Comparison of ENCODE assay signal across 2 cellular contexts in genomic region chr1:231487019-231487418, GRCh38.
TF ChIP-seq lines count a peak whose summit lies in the region.

No MANE protein-coding gene starts in this region.

TF ChIP-seq in IMR-90, 13 proteins besides CTCF, POLR2A, EP300 and RAD21:
- TF ChIP-seq USF2 (IDR thresholded peaks at IDR 0.05; ENCODE audit: low read depth, low read length) (no peak), NFE2L2 (IDR thresholded peaks at IDR 0.05; ENCODE audit: low read depth, low read length) (no peak), MAFK (IDR thresholded peaks at IDR 0.05; ENCODE audit: low read depth, low read length) (no peak), CHD1 (IDR thresholded peaks at IDR 0.05; ENCODE audit: low read depth, low read length) (no peak), MAZ (IDR thresholded peaks at IDR 0.05; ENCODE audit: borderline replicate concordance, low read depth, low read length) (no peak), FOS (IDR thresholded peaks at IDR 0.05; ENCODE audit: low read depth, low read length) (no peak), MXI1 (IDR thresholded peaks at IDR 0.05; ENCODE audit: borderline replicate concordance, low read depth, low read length) (no peak), ELK1 (IDR thresholded peaks at IDR 0.05; ENCODE audit: borderline replicate concordance, low read depth, low read length) (no peak), RFX5 (IDR thresholded peaks at IDR 0.05; ENCODE audit: low read depth, low read length) (no peak), BHLHE40 (IDR thresholded peaks at IDR 0.05; ENCODE audit: low read depth, low read length) (no peak), CEBPB (IDR thresholded peaks at IDR 0.05; ENCODE audit: low read depth, low read length) (no peak; the same call in 1 of the 2 replicates)

TF ChIP-seq in GM12878, 131 proteins besides CTCF, POLR2A, EP300 and RAD21:
- TF ChIP-seq TCF3 (IDR thresholded peaks at IDR 0.05; ENCODE audit: borderline replicate concordance, insufficient read depth, low read depth, low read length) (no peak), TCF12 (IDR thresholded peaks at IDR 0.05; ENCODE audit: low read depth, low read length) (no peak), NR2F1 (conservative IDR thresholded peaks at IDR 0.05) (no peak)
